ENCODE assay signal across 12 cellular contexts in genomic region chr9:15211994-15212501, GRCh38.
DNase-seq lines count a peak whose midpoint lies in the region; ATAC-seq, FAIRE-seq and TF ChIP-seq lines count a peak whose summit lies in the region.
"Had no signal": no experiment of that assay in that cellular context is flagged by ENCODE, and none has a peak within 500 bp of the region (broad histone marks: within the 10 kb centered on the region; RNA-seq: fewer than 3 reads in every experiment).

No MANE protein-coding gene starts in this region.

- TF ChIP-seq POLR2A in GM12892 (IDR thresholded peaks at IDR 0.05; ENCODE audit: low read depth, low read length): no peak

- peak in 3 of 4 donors; percentile 13 to 47 (median 42) for ATAC-seq in pancreas

- H3K36me3 Mint-ChIP-seq in activated naive CD4-positive, alpha-beta T cell treated with anti-CD3 and anti-CD28 coated beads, Interleukin-2, amount 10 ng/mL, durations not matched to agents 7 days and 5 days: peaks cover 17% of the 10 kb centered on the region

- intact Hi-C loops in pancreas (cut with DNase I): loop anchor here in 1 of 3 donors (10.0 kb wide), 1 partner anchor 57 kb away; no protein-coding TSS in a partner anchor

- 73 to 80% methylated on average over 3 of the region's 3 CpGs for WGBS in pancreas, 2 donors

- no peaks in the 10 kb centered on the region for H3K4me1 Mint-ChIP-seq in activated naive CD4-positive, alpha-beta T cell treated with anti-CD3 and anti-CD28 coated beads, Interleukin-2, amount 10 ng/mL, durations not matched to agents 7 days and 5 days

- no peaks in the 10 kb centered on the region for H3K9me3 ChIP-seq in pancreas
- H3K9me3 ChIP-seq: adrenal gland had no signal

- no peak overlapping the region for H3K27ac Mint-ChIP-seq in activated naive CD4-positive, alpha-beta T cell treated with anti-CD3 and anti-CD28 coated beads, Interleukin-2, amount 10 ng/mL, durations not matched to agents 7 days and 5 days

- CTCF ChIA-PET in activated naive CD4-positive, alpha-beta T cell treated with anti-CD3 and anti-CD28 coated beads, Interleukin-2, amount 10 ng/mL, durations not matched to agents 7 days and 5 days (lab: Charles Lee): interaction anchor here (0.7 to 2.0 kb wide), 10 partner anchors 9 to 394 kb away, joined by 3 to 11 read pairs (median 5); partner anchors contain the start of gene TTC39B

- no peak overlapping the region for H3K4me3 Mint-ChIP-seq in activated naive CD4-positive, alpha-beta T cell treated with anti-CD3 and anti-CD28 coated beads, Interleukin-2, amount 10 ng/mL, durations not matched to agents 7 days and 5 days

- no peaks in the 10 kb centered on the region for H3K27me3 Mint-ChIP-seq in activated naive CD4-positive, alpha-beta T cell treated with anti-CD3 and anti-CD28 coated beads, Interleukin-2, amount 10 ng/mL, durations not matched to agents 7 days and 5 days

- no peak for TF ChIP-seq CTCF in pancreas (IDR thresholded peaks at IDR 0.05)

- no peaks in the 10 kb centered on the region for H3K4me1 ChIP-seq in pancreas

- H3K27me3 ChIP-seq in pancreas: no peaks in the 10 kb centered on the region
- H3K27me3 ChIP-seq: adrenal gland had no signal

- DNase-seq in EH (ENCODE audit: low read depth) (peak; percentile 56), NCI-H526 treated with DMSO at 0.1 percent for 48 hours (lab: John Stamatoyannopoulos, UW) (peak; percentile 84), fibroblast of gingiva (ENCODE audit: low read depth) (peak; percentile 29), pancreas (no peak), amygdala (lab: John Stamatoyannopoulos, UW) (no peak), GM12892 (ENCODE audit: insufficient read length) (no peak), GOT3 (lab: John Stamatoyannopoulos, UW) (no peak)
- no peak for DNase-seq in activated naive CD4-positive, alpha-beta T cell treated with anti-CD3 and anti-CD28 coated beads, Interleukin-2, amount 10 ng/mL, durations not matched to agents 7 days and 5 days
- DNase-seq: occipital lobe, SIG-M5 had no signal

- H3K9me3 Mint-ChIP-seq in activated naive CD4-positive, alpha-beta T cell treated with anti-CD3 and anti-CD28 coated beads, Interleukin-2, amount 10 ng/mL, durations not matched to agents 7 days and 5 days: peaks cover 3% of the 10 kb centered on the region

- FAIRE-seq in pancreas (lab: Jason Lieb, UNC) (no peak), GM12892 (lab: Jason Lieb, UNC) (no peak)
- FAIRE-seq: K562 had no signal

- no peak overlapping the region for H3K27ac ChIP-seq in pancreas

- H3K36me3 ChIP-seq in pancreas: no peaks in the 10 kb centered on the region
- H3K36me3 ChIP-seq: adrenal gland had no signal

- H3K4me3 ChIP-seq in pancreas: no peak overlapping the region
- H3K4me3 ChIP-seq: adrenal gland, K562 had no signal

Comparison
In these comparisons a context has a peak if more than half of its experiments do, and no peak if none do; other contexts are left out.
1. DNase-seq: peak in EH (single experiment), NCI-H526 treated with DMSO at 0.1 percent for 48 hours (single experiment) and fibroblast of gingiva (single experiment); none in pancreas (0 of 6), amygdala (0 of 56), GM12892 (single experiment), GOT3 (single experiment) and activated naive CD4-positive, alpha-beta T cell treated with anti-CD3 and anti-CD28 coated beads, Interleukin-2, amount 10 ng/mL, durations not matched to agents 7 days and 5 days (single experiment).